ENCODE assay signal across 1 cellular context in genomic region chr20:25853718-25854381, GRCh38.
A peak's percentile ranks its signal among the peaks of the same experiment; 100 is the strongest.
TF ChIP-seq lines count a peak whose summit lies in the region.

No MANE protein-coding gene starts in this region.

TF ChIP-seq in K562, 482 proteins besides CTCF, POLR2A, EP300 and RAD21 (continued from another document):
- TF ChIP-seq MGA (IDR thresholded peaks at IDR 0.05) (peak; percentile 43; the same call in 1 of the 2 replicates), PHF8 (IDR thresholded peaks at IDR 0.05; ENCODE audit: borderline replicate concordance, low read length) (0 out of 2 replicates have a peak, but pooled peaks have one; percentile 15), POLR2G (IDR thresholded peaks at IDR 0.05; ENCODE audit: low read depth, low read length) (peak; percentile 77), TAF1 (IDR thresholded peaks at IDR 0.05; ENCODE audit: control insufficient read depth, extremely low read depth, insufficient read depth, low read length, severe bottlenecking) (peak; percentile 26), NRF1 (conservative IDR thresholded peaks at IDR 0.05 in 1 of 2, IDR thresholded peaks at IDR 0.05 in 1 of 2) (peak; percentile 97), ZFP36 (IDR thresholded peaks at IDR 0.05; ENCODE audit: low read depth, low read length, partially characterized antibody) (peak; percentile 75), ZBTB2 (IDR thresholded peaks at IDR 0.05) (peak; percentile 96), ZNF24 (IDR thresholded peaks at IDR 0.05) (peak; percentile 50; the same call in 1 of the 2 replicates), E2F6 (IDR thresholded peaks at IDR 0.05; ENCODE audit: borderline replicate concordance in 1 of 2, extremely low read depth in 1 of 2, insufficient read depth in 1 of 2, insufficient read length in 1 of 2, low read depth in 1 of 2, low read length in 1 of 2, poor library complexity in 1 of 2, severe bottlenecking in 1 of 2) (peak in 1 of 2 experiments; percentile 28)
